Comparison of ENCODE assay signal across 8 cellular contexts in genomic region chr10:122515588-122516231, GRCh38. TPM values are rescaled to one million over a fixed set of nuclear protein-coding genes. Genes with fewer than 3 reads are reported as not detected.
DNase-seq lines count a peak whose midpoint lies in the region; ATAC-seq and TF ChIP-seq lines count a peak whose summit lies in the region.

No MANE protein-coding gene starts in this region.

- H3K27ac ChIP-seq in cingulate gyrus (ENCODE audit: low read depth, low read length), result peak overlapping the region; percentile 33

- no peaks in the 10 kb centered on the region for H3K4me1 Mint-ChIP-seq in WTC11

- no peaks in the 10 kb centered on the region; the same call in 1 of the 2 replicates for H3K36me3 Mint-ChIP-seq in WTC11

- POLR2A ChIA-PET in WTC11 (lab: Charles Lee), result no interaction called here

- CTCF ChIA-PET in WTC11 (lab: Charles Lee), result interaction anchor here (1.3 kb wide), 1 partner anchor 50 kb away, joined by 4 read pairs; no protein-coding TSS in a partner anchor

- no peaks in the 10 kb centered on the region for H3K9me3 Mint-ChIP-seq in WTC11

- no peak for TF ChIP-seq CTCF in WTC11 (IDR thresholded peaks at IDR 0.05)

- no peak overlapping the region for H3K4me3 Mint-ChIP-seq in WTC11

- ATAC-seq in HG02623 (IDR thresholded peaks at IDR 0.05; ENCODE audit: unreplicated experiment) (peak; percentile 70), HG03159 (IDR thresholded peaks at IDR 0.05; ENCODE audit: unreplicated experiment) (no peak), WTC11 (no peak)
- ATAC-seq in activated CD4-positive, CD25-positive, alpha-beta regulatory T cell treated with anti-CD3 and anti-CD28 coated beads, Interleukin-2, amount 50 U/mL, for 24 hours, result peak; percentile 58 to 60

- H3K27me3 Mint-ChIP-seq in WTC11 (ENCODE audit: low read depth), result no peaks in the 10 kb centered on the region

- H3K27ac Mint-ChIP-seq in WTC11, result no peak overlapping the region

- peak; percentile 14 for DNase-seq in stimulated activated CD8-positive, alpha-beta memory T cell treated with anti-CD3 and anti-CD28 coated beads, Interleukin-12 subunit alpha, Interleukin-12 subunit beta, amount 100 ng/mL, for 24 hours (ENCODE audit: extremely low read depth)
- DNase-seq in NCI-H187 (lab: John Stamatoyannopoulos, UW) (no peak), WTC11 (ENCODE audit: low spot score) (no peak), cerebellar nuclear complex (lab: John Stamatoyannopoulos, UW) (no peak)

TF ChIP-seq in WTC11, 78 proteins besides CTCF, POLR2A, EP300 and RAD21:
- no peak for TF ChIP-seq ZNF512 (CRISPR knock-in tag; IDR thresholded peaks at IDR 0.05; ENCODE audit: borderline replicate concordance)
- TF ChIP-seq SOX15 (CRISPR knock-in tag; IDR thresholded peaks at IDR 0.05), result no peak
- TF ChIP-seq KAT7 (CRISPR knock-in tag; IDR thresholded peaks at IDR 0.05; ENCODE audit: borderline replicate concordance), result no peak

RNA-seq across cellular contexts. Expression of gene DMBT1, which starts 44.8 kb away (rescaled TPM):
- 0.09 to 0.18 TPM (median 0.13 TPM) in 3 replicates for total RNA-seq in WTC11 (2021)

RNA-seq across cellular contexts. Expression of gene HTRA1, which starts 54.4 kb away (rescaled TPM):
- 15.4 to 18.3 TPM (median 16.0 TPM) in 3 replicates for total RNA-seq in WTC11 (2021)

Comparison
In these comparisons a context has a peak if more than half of its experiments do, and no peak if none do; other contexts are left out.
1. ATAC-seq: peak in HG02623 (single experiment) and activated CD4-positive, CD25-positive, alpha-beta regulatory T cell treated with anti-CD3 and anti-CD28 coated beads, Interleukin-2, amount 50 U/mL, for 24 hours (2 of 2); none in HG03159 (single experiment) and WTC11 (single experiment).